ENCODE assay signal across 1 cellular context in genomic region chr2:171893824-171894611, GRCh38.
A peak's percentile ranks its signal among the peaks of the same experiment; 100 is the strongest.
TF ChIP-seq lines count a peak whose summit lies in the region.

TSS of gene SLC25A12 (minus strand) at chr2:171894244. CDS start at chr2:171894214, 30 bp downstream.

TF ChIP-seq in HepG2, 621 proteins besides CTCF, POLR2A, EP300 and RAD21 (continued from another document and continues in another):
- TF ChIP-seq HNF1A (IDR thresholded peaks at IDR 0.05; ENCODE audit: low read depth) (no peak; the same call in 1 of the 2 replicates), HNF1A (CRISPR knock-in tag; IDR thresholded peaks at IDR 0.05; ENCODE audit: borderline replicate concordance) (peak; percentile 60), ARNT (IDR thresholded peaks at IDR 0.05) (no peak), AHR (CRISPR knock-in tag; IDR thresholded peaks at IDR 0.05) (no peak), ZNF446 (CRISPR knock-in tag; IDR thresholded peaks at IDR 0.05) (no peak), ZNF784 (CRISPR knock-in tag; IDR thresholded peaks at IDR 0.05; ENCODE audit: borderline replicate concordance) (peak; percentile 91), SRSF9 (IDR thresholded peaks at IDR 0.05; ENCODE audit: borderline replicate concordance, insufficient read depth, low read depth, low read length, poor library complexity, severe bottlenecking) (no peak), MYPOP (CRISPR knock-in tag; IDR thresholded peaks at IDR 0.05) (peak; percentile 63; the same call in 1 of the 2 replicates), ZFP36L2 (CRISPR knock-in tag; IDR thresholded peaks at IDR 0.05) (no peak), SSRP1 (CRISPR knock-in tag; IDR thresholded peaks at IDR 0.05) (no peak), YEATS4 (CRISPR knock-in tag; IDR thresholded peaks at IDR 0.05; ENCODE audit: borderline replicate concordance) (peak; percentile 75), ZNF746 (CRISPR knock-in tag; IDR thresholded peaks at IDR 0.05) (0 out of 2 replicates have a peak, but pooled peaks have one; percentile 6), ZNF44 (CRISPR knock-in tag; IDR thresholded peaks at IDR 0.05) (no peak), TCF7 (IDR thresholded peaks at IDR 0.05; ENCODE audit: low read depth) (no peak), THAP8 (CRISPR knock-in tag; IDR thresholded peaks at IDR 0.05; ENCODE audit: borderline replicate concordance) (0 out of 2 replicates have a peak, but pooled peaks have one; percentile 40), MTF2 (CRISPR knock-in tag; IDR thresholded peaks at IDR 0.05; ENCODE audit: borderline replicate concordance) (peak; percentile 53; the same call in 1 of the 2 replicates), KIAA2018 (CRISPR knock-in tag; IDR thresholded peaks at IDR 0.05; ENCODE audit: borderline replicate concordance) (no peak), FIP1L1 (IDR thresholded peaks at IDR 0.05; ENCODE audit: borderline replicate concordance, insufficient read depth, low read depth, low read length) (no peak), ATF6 (CRISPR knock-in tag; conservative IDR thresholded peaks at IDR 0.05) (no peak), ZNF780A (CRISPR knock-in tag; IDR thresholded peaks at IDR 0.05) (no peak), ZNF253 (CRISPR knock-in tag; IDR thresholded peaks at IDR 0.05; ENCODE audit: borderline replicate concordance) (no peak), ETS1 (CRISPR knock-in tag; IDR thresholded peaks at IDR 0.05) (no peak; the same call in 1 of the 2 replicates), MAFG (CRISPR knock-in tag; IDR thresholded peaks at IDR 0.05) (no peak), ZNF235 (CRISPR knock-in tag; IDR thresholded peaks at IDR 0.05; ENCODE audit: borderline replicate concordance) (no peak), ZNF749 (CRISPR knock-in tag; IDR thresholded peaks at IDR 0.05; ENCODE audit: borderline replicate concordance) (0 out of 2 replicates have a peak, but pooled peaks have one; percentile 19), GATAD2A (CRISPR knock-in tag; IDR thresholded peaks at IDR 0.05) (peak; percentile 51; the same call in 1 of the 2 replicates), ZNF574 (CRISPR knock-in tag; IDR thresholded peaks at IDR 0.05) (0 out of 2 replicates have a peak, but pooled peaks have one; percentile 41), ZNF143 (CRISPR knock-in tag; IDR thresholded peaks at IDR 0.05) (no peak), FOSL1 (CRISPR knock-in tag; IDR thresholded peaks at IDR 0.05; ENCODE audit: borderline replicate concordance) (no peak), DBP (CRISPR knock-in tag; IDR thresholded peaks at IDR 0.05; ENCODE audit: not compliant biosample characterization) (peak; percentile 10), PLRG1 (conservative IDR thresholded peaks at IDR 0.05) (no peak), ZNF207 (IDR thresholded peaks at IDR 0.05; ENCODE audit: borderline replicate concordance) (no peak), ZNF234 (CRISPR knock-in tag; conservative IDR thresholded peaks at IDR 0.05) (peak; percentile 71), KLF6 (CRISPR knock-in tag; IDR thresholded peaks at IDR 0.05) (no peak; the same call in 1 of the 2 replicates), SRY (CRISPR knock-in tag; IDR thresholded peaks at IDR 0.05) (peak; percentile 59; the same call in 1 of the 2 replicates)
